ENCODE assay signal across 8 cellular contexts in the genomic region with DNA sequence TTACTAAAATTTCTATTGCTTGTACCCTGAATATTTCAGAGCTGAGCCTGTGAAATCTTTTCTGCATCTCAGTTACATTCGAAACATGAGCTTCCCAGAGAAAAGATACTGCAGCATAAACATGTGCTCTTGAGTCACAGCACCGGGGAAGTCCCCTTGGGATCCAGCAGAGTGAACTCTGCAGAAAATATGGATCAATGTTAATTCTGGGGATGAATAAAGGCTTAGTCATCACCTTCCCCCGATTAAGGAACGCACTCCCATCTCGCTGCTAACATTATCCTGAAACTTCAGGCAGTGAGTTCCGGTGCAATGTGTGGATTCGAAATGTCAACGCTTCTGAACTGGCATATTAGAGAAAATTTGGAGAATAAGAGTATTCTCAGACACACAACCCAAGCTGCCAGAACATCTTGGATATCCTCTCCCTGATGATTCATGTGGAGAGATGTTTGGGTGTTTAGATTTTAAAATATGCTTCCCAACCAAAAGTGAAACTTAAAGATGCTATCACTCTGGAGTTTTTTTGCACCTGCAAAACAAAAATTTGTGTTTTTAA.
DNase-seq lines count a peak whose midpoint lies in the region; ATAC-seq and TF ChIP-seq lines count a peak whose summit lies in the region.

No MANE protein-coding gene starts in this region.

- peaks cover 23% of the 10 kb centered on the region for H3K36me3 Mint-ChIP-seq in central memory CD8-positive, alpha-beta T cell (ENCODE audit: insufficient read depth)

- H2AFZ ChIP-seq in Loucy (ENCODE audit: low read length): no peak overlapping the region

- H3K9me3 Mint-ChIP-seq in central memory CD8-positive, alpha-beta T cell: no peaks in the 10 kb centered on the region

- H3F3A ChIP-seq in Loucy (ENCODE audit: low read depth): peaks cover 3% of the 10 kb centered on the region

- peak; percentile 58 for DNase-seq in CD1c-positive myeloid dendritic cell (ENCODE audit: extremely low spot score)
- DNase-seq in central memory CD8-positive, alpha-beta T cell (ENCODE audit: low spot score in 2 of 2): no peak
- no peak for DNase-seq in NCI-H2107 (lab: John Stamatoyannopoulos, UW)
- DNase-seq in activated CD8-positive, alpha-beta memory T cell treated with anti-CD3 and anti-CD28 coated beads for 24 hours: no peak
- no peak for DNase-seq in activated CD4-positive, alpha-beta T cell treated with anti-CD3 and anti-CD28 coated beads, Interleukin-2, amount 50 U/mL, for 4 hours
- no peak for DNase-seq in NOMO-1 (lab: John Stamatoyannopoulos, UW; ENCODE audit: unreplicated experiment in 2 of 2)

- H3K27me3 ChIP-seq in Loucy (ENCODE audit: insufficient read depth, low read length, poor library complexity, severe bottlenecking) (no peaks in the 10 kb centered on the region), mucosa of stomach (ENCODE audit: control insufficient read depth, insufficient read depth, low read length) (no peaks in the 10 kb centered on the region)

- peak overlapping the region; percentile 57 for H3K4me3 ChIP-seq in Loucy (ENCODE audit: low read length, poor library complexity, severe bottlenecking)
- H3K4me3 ChIP-seq in mucosa of stomach (ENCODE audit: low read length): no peak overlapping the region

- H3K9me3 ChIP-seq in Loucy (ENCODE audit: insufficient read depth, low read depth, low read length) (no peaks in the 10 kb centered on the region), mucosa of stomach (ENCODE audit: control insufficient read depth, low read length) (no peaks in the 10 kb centered on the region)

- peak overlapping the region; percentile 84 for H3K4me2 ChIP-seq in Loucy (ENCODE audit: low read depth, low read length, poor library complexity, severe bottlenecking)

- no peaks in the 10 kb centered on the region for H4K20me1 ChIP-seq in Loucy (ENCODE audit: insufficient read depth, low read length, poor library complexity, severe bottlenecking)

- H3K4me1 ChIP-seq in Loucy (ENCODE audit: insufficient read depth, low read length, poor library complexity, severe bottlenecking): peaks cover 47% of the 10 kb centered on the region
- H3K4me1 ChIP-seq in mucosa of stomach (ENCODE audit: control insufficient read depth, insufficient read depth, low read length): peaks cover 69% of the 10 kb centered on the region

- peak overlapping the region; percentile 52 for H3K4me3 Mint-ChIP-seq in central memory CD8-positive, alpha-beta T cell

- H3K9ac ChIP-seq in Loucy (ENCODE audit: low read depth, low read length, poor library complexity, severe bottlenecking): peak overlapping the region; percentile 29
- peak overlapping the region; percentile 48 for H3K9ac ChIP-seq in mucosa of stomach (ENCODE audit: low read length)

- H3K27ac Mint-ChIP-seq in central memory CD8-positive, alpha-beta T cell (ENCODE audit: low read depth): no peak overlapping the region

- no peaks in the 10 kb centered on the region for H3K27me3 Mint-ChIP-seq in central memory CD8-positive, alpha-beta T cell

- no peaks in the 10 kb centered on the region for H3K79me2 ChIP-seq in Loucy (ENCODE audit: insufficient read depth, low read length)

- ATAC-seq in central memory CD8-positive, alpha-beta T cell (replicated peaks; ENCODE audit: extremely low read depth, poor library complexity, severe bottlenecking): no peak

- H3K4me1 Mint-ChIP-seq in central memory CD8-positive, alpha-beta T cell: peaks cover 50% of the 10 kb centered on the region

- H3K9me2 ChIP-seq in Loucy (replicated peaks; ENCODE audit: low read depth, low read length): no peaks in the 10 kb centered on the region

- TF ChIP-seq CTCF in Loucy (conservative IDR thresholded peaks at IDR 0.05; ENCODE audit: low read length): no peak

- H3K36me3 ChIP-seq in Loucy (ENCODE audit: insufficient read depth, low read length) (peaks cover 18% of the 10 kb centered on the region; the same call in 1 of the 2 replicates), mucosa of stomach (ENCODE audit: control insufficient read depth, insufficient read depth, low read length) (no peaks in the 10 kb centered on the region)
